ENCODE assay signal across 9 cellular contexts in genomic region chr1:90707363-90707710, GRCh38. TPM values are rescaled to one million over a fixed set of nuclear protein-coding genes. Genes with fewer than 3 reads are reported as not detected.
A peak's percentile ranks its signal among the peaks of the same experiment; 100 is the strongest.
DNase-seq lines count a peak whose midpoint lies in the region; ATAC-seq, FAIRE-seq and TF ChIP-seq lines count a peak whose summit lies in the region.
"Had no signal": no experiment of that assay in that cellular context is flagged by ENCODE, and none has a peak within 500 bp of the region (broad histone marks: within the 10 kb centered on the region; RNA-seq: fewer than 3 reads in every experiment).

No MANE protein-coding gene starts in this region.

- intact Hi-C loops in activated CD4-positive, alpha-beta T cell treated with anti-CD3 and anti-CD28 coated beads for 36 hours (cut with DNase I, micrococcal nuclease) = loop anchor here in 1 of 2 experiments (1.0 kb wide), 2 partner anchors 12 to 18 kb away; no protein-coding TSS in a partner anchor
- intact Hi-C loops in kidney (cut with DNase I) (no loop called here), testis (cut with DNase I; ENCODE audit: low total_unique reads) (no loop called here)

- H3K4me3 ChIP-seq in kidney (ENCODE audit: low read length in 2 of 2) (peak overlapping the region in 1 of 2 donors; percentile 47), testis (peak overlapping the region; percentile 43 to 47)

- 1% methylated on average over 19 to 21 of the region's 21 CpGs for WGBS in testis, 2 donors

- peak; percentile 46 for DNase-seq in activated CD4-positive, alpha-beta T cell treated with anti-CD3 and anti-CD28 coated beads for 36 hours
- no peak for DNase-seq in activated CD4-positive, alpha-beta T cell treated with anti-CD3 and anti-CD28 coated beads, Interleukin-2, amount 50 U/mL, for 4 hours
- no peak for DNase-seq in activated naive CD8-positive, alpha-beta T cell treated with anti-CD3 and anti-CD28 coated beads, Interleukin-2, amount 50 U/mL, for 24 hours
- DNase-seq in kidney (peak; percentile 72), testis (peak; percentile 76), 8988T (no peak), MV-4-11 (lab: John Stamatoyannopoulos, UW) (no peak)

- peak; percentile 26 for ATAC-seq in activated CD4-positive, alpha-beta T cell treated with anti-CD3 and anti-CD28 coated beads for 36 hours
- ATAC-seq in activated naive CD8-positive, alpha-beta T cell treated with anti-CD3 and anti-CD28 coated beads, Interleukin-2, amount 50 U/mL, for 24 hours = no peak
- no peak for ATAC-seq in GM21619 (IDR thresholded peaks at IDR 0.05; ENCODE audit: unreplicated experiment)

- H3K9me3 Mint-ChIP-seq in activated CD4-positive, alpha-beta T cell treated with anti-CD3 and anti-CD28 coated beads for 36 hours (ENCODE audit: low read depth) = no peaks in the 10 kb centered on the region
- no peaks in the 10 kb centered on the region for H3K9me3 Mint-ChIP-seq in activated naive CD8-positive, alpha-beta T cell treated with anti-CD3 and anti-CD28 coated beads, Interleukin-2, amount 50 U/mL, for 24 hours

- no peak for TF ChIP-seq POLR2A in testis (IDR thresholded peaks at IDR 0.05)

- no peaks in the 10 kb centered on the region for H3K27me3 ChIP-seq in testis

- H3K9me3 ChIP-seq in kidney (ENCODE audit: control insufficient read depth in 1 of 2, low read length in 2 of 2) (no peaks in the 10 kb centered on the region), testis (no peaks in the 10 kb centered on the region)

- H3K4me1 ChIP-seq in kidney (ENCODE audit: control insufficient read depth in 1 of 2, insufficient read depth in 1 of 2, low read depth in 1 of 2, low read length in 2 of 2) (no peaks in the 10 kb centered on the region), testis (peaks cover 10% of the 10 kb centered on the region)

- POLR2A ChIA-PET in activated CD4-positive, alpha-beta T cell treated with anti-CD3 and anti-CD28 coated beads for 36 hours (lab: Charles Lee) = no interaction called here

- peaks cover 72% of the 10 kb centered on the region for H3K27me3 Mint-ChIP-seq in activated CD4-positive, alpha-beta T cell treated with anti-CD3 and anti-CD28 coated beads for 36 hours
- H3K27me3 Mint-ChIP-seq in activated naive CD8-positive, alpha-beta T cell treated with anti-CD3 and anti-CD28 coated beads, Interleukin-2, amount 50 U/mL, for 24 hours = peaks cover 86% of the 10 kb centered on the region

- H3K27ac Mint-ChIP-seq in activated CD4-positive, alpha-beta T cell treated with anti-CD3 and anti-CD28 coated beads for 36 hours = no peak overlapping the region
- H3K27ac Mint-ChIP-seq in activated naive CD8-positive, alpha-beta T cell treated with anti-CD3 and anti-CD28 coated beads, Interleukin-2, amount 50 U/mL, for 24 hours = no peak overlapping the region

- H3K4me1 Mint-ChIP-seq in activated CD4-positive, alpha-beta T cell treated with anti-CD3 and anti-CD28 coated beads for 36 hours = peaks cover 10% of the 10 kb centered on the region
- H3K4me1 Mint-ChIP-seq in activated naive CD8-positive, alpha-beta T cell treated with anti-CD3 and anti-CD28 coated beads, Interleukin-2, amount 50 U/mL, for 24 hours = peaks cover 4% of the 10 kb centered on the region

- H3K27ac ChIP-seq in kidney (ENCODE audit: low read depth in 2 of 2, low read length in 2 of 2) (no peak overlapping the region), testis (no peak overlapping the region)

- CTCF ChIA-PET in activated CD4-positive, alpha-beta T cell treated with anti-CD3 and anti-CD28 coated beads for 36 hours (lab: Charles Lee) = interaction anchor here (0.6 to 1.9 kb wide), 4 partner anchors 15 to 458 kb away, joined by 3 to 10 read pairs (median 4); no protein-coding TSS in a partner anchor

- no peak overlapping the region for H3K9ac ChIP-seq in kidney (ENCODE audit: low read length in 2 of 2)

- TF ChIP-seq CTCF in kidney (IDR thresholded peaks at IDR 0.05; ENCODE audit: borderline replicate concordance, extremely low read depth, insufficient read depth) (no peak), testis (IDR thresholded peaks at IDR 0.05) (no peak)

- no peaks in the 10 kb centered on the region for H3K36me3 ChIP-seq in kidney (ENCODE audit: control insufficient read depth in 1 of 2, insufficient read depth in 2 of 2, low read length in 2 of 2)
- H3K36me3 ChIP-seq in testis (ENCODE audit: low read depth, missing control alignments) = no peaks in the 10 kb centered on the region

- FAIRE-seq in kidney (lab: Jason Lieb, UNC) = no peak

- no peaks in the 10 kb centered on the region for H3K36me3 Mint-ChIP-seq in activated CD4-positive, alpha-beta T cell treated with anti-CD3 and anti-CD28 coated beads for 36 hours (ENCODE audit: low read depth)
- H3K36me3 Mint-ChIP-seq in activated naive CD8-positive, alpha-beta T cell treated with anti-CD3 and anti-CD28 coated beads, Interleukin-2, amount 50 U/mL, for 24 hours (ENCODE audit: low read depth) = no peaks in the 10 kb centered on the region

- H3K4me3 Mint-ChIP-seq in activated CD4-positive, alpha-beta T cell treated with anti-CD3 and anti-CD28 coated beads for 36 hours = peak overlapping the region; percentile 20
- H3K4me3 Mint-ChIP-seq in activated naive CD8-positive, alpha-beta T cell treated with anti-CD3 and anti-CD28 coated beads, Interleukin-2, amount 50 U/mL, for 24 hours = peak overlapping the region; percentile 56

RNA-seq across cellular contexts. Expression of gene BARHL2, which starts 9.8 kb away (rescaled TPM):
- total RNA-seq in activated CD4-positive, alpha-beta T cell treated with anti-CD3 and anti-CD28 coated beads for 36 hours = not detected
- total RNA-seq in kidney (not detected), testis (1 to 10 TPM; 5.6 to 6.3 TPM)
- polyA plus RNA-seq in kidney (ENCODE audit: insufficient read depth, low read depth, low replicate concordance) (not detected), testis (ENCODE audit: insufficient read depth, low read depth, low replicate concordance) (3.5 TPM)
- polyA plus RNA-seq: BJ had no signal

Comparison
In these comparisons a context has a peak if more than half of its experiments do, and no peak if none do; other contexts are left out.
1. DNase-seq: peak in activated CD4-positive, alpha-beta T cell treated with anti-CD3 and anti-CD28 coated beads for 36 hours (single experiment), kidney (single experiment) and testis (single experiment); none in activated CD4-positive, alpha-beta T cell treated with anti-CD3 and anti-CD28 coated beads, Interleukin-2, amount 50 U/mL, for 4 hours (0 of 2), activated naive CD8-positive, alpha-beta T cell treated with anti-CD3 and anti-CD28 coated beads, Interleukin-2, amount 50 U/mL, for 24 hours (single experiment), 8988T (single experiment) and MV-4-11 (single experiment).